In genomic region chr19:52570005-52570861, GRCh38 we compare ENCODE assay signal across 1 cellular context.
A peak's percentile ranks its signal among the peaks of the same experiment; 100 is the strongest.
TF ChIP-seq lines count a peak whose summit lies in the region.

Gene ZNF701, plus strand, starts transcription at chr19:52570287. Its CDS starts 3,861 bp downstream, at chr19:52574148.

TF ChIP-seq in H1, 55 proteins besides CTCF, POLR2A, EP300 and RAD21 (continued from another document):
- TF ChIP-seq SRF (IDR thresholded peaks at IDR 0.05; ENCODE audit: low read depth, low read length) = peak; percentile 60; the same call in 1 of the 2 replicates
- peak; percentile 5; the same call in 1 of the 2 replicates for TF ChIP-seq E2F6 (IDR thresholded peaks at IDR 0.05)
- TF ChIP-seq KDM4A (IDR thresholded peaks at IDR 0.05; ENCODE audit: low read depth, low read length, severe bottlenecking) = peak; percentile 29
- no peak for TF ChIP-seq SP4 (IDR thresholded peaks at IDR 0.05; ENCODE audit: low read length)
- TF ChIP-seq PHF8 (conservative IDR thresholded peaks at IDR 0.05; ENCODE audit: low read depth, low read length) = peak; percentile 92
- TF ChIP-seq TEAD4 (IDR thresholded peaks at IDR 0.05; ENCODE audit: low read depth, low read length) = no peak
- no peak for TF ChIP-seq ZNF274 (IDR thresholded peaks at IDR 0.05; ENCODE audit: borderline replicate concordance, extremely low read depth, low read length)
- TF ChIP-seq MAX (IDR thresholded peaks at IDR 0.05) = no peak
- no peak for TF ChIP-seq BCL11A (IDR thresholded peaks at IDR 0.05; ENCODE audit: low read depth in 2 of 2, low read length in 2 of 2)
- peak; percentile 72; the same call in 1 of the 2 replicates for TF ChIP-seq TBP (IDR thresholded peaks at IDR 0.05; ENCODE audit: low read depth, low read length)
- no peak for TF ChIP-seq TCF12 (IDR thresholded peaks at IDR 0.05; ENCODE audit: low read depth, low read length)
- no peak for TF ChIP-seq CREB1 (IDR thresholded peaks at IDR 0.05)
- TF ChIP-seq SIRT6 (IDR thresholded peaks at IDR 0.05; ENCODE audit: low read length) = no peak
- TF ChIP-seq CHD7 (IDR thresholded peaks at IDR 0.05; ENCODE audit: insufficient replicate concordance, low read length) = no peak
- TF ChIP-seq SUZ12 (IDR thresholded peaks at IDR 0.05; ENCODE audit: low read length) = no peak
- TF ChIP-seq SAP30 (IDR thresholded peaks at IDR 0.05; ENCODE audit: insufficient read depth, insufficient replicate concordance, low read length) = peak; percentile 65
- no peak for TF ChIP-seq KDM1A (IDR thresholded peaks at IDR 0.05; ENCODE audit: borderline replicate concordance, low read length)
- peak; percentile 81 for TF ChIP-seq ASH2L (IDR thresholded peaks at IDR 0.05; ENCODE audit: low read length)
- peak; percentile 67 to 75; a peak in 2 of 4 replicates for TF ChIP-seq SIN3A (conservative IDR thresholded peaks at IDR 0.05 in 1 of 2, IDR thresholded peaks at IDR 0.05 in 1 of 2; ENCODE audit: low read depth in 1 of 2, low read length in 2 of 2)
- TF ChIP-seq JUN (IDR thresholded peaks at IDR 0.05; ENCODE audit: low read depth, low read length) = no peak
- TF ChIP-seq CBX8 (IDR thresholded peaks at IDR 0.05; ENCODE audit: borderline replicate concordance, low read depth, low read length) = no peak
- TF ChIP-seq ATF2 (IDR thresholded peaks at IDR 0.05; ENCODE audit: low read length) = no peak
- TF ChIP-seq YY1 (IDR thresholded peaks at IDR 0.05; ENCODE audit: low read depth, low read length) = no peak
- no peak for TF ChIP-seq FOSL1 (IDR thresholded peaks at IDR 0.05; ENCODE audit: insufficient read depth, low read depth, low read length)
- TF ChIP-seq POU5F1 (IDR thresholded peaks at IDR 0.05; ENCODE audit: low read depth, low read length) = no peak
- TF ChIP-seq RNF2 (IDR thresholded peaks at IDR 0.05; ENCODE audit: borderline replicate concordance, low read depth, low read length, missing control alignments, poor library complexity, severe bottlenecking) = no peak
- TF ChIP-seq USF2 (IDR thresholded peaks at IDR 0.05; ENCODE audit: low read length) = no peak
- peak; percentile 69 for TF ChIP-seq NRF1 (IDR thresholded peaks at IDR 0.05; ENCODE audit: low read depth, low read length)
- no peak for TF ChIP-seq CTBP2 (IDR thresholded peaks at IDR 0.05; ENCODE audit: borderline replicate concordance, insufficient read depth, insufficient read length, low read length)
- no peak for TF ChIP-seq NANOG (IDR thresholded peaks at IDR 0.05; ENCODE audit: insufficient read depth, low read depth, low read length, poor library complexity, severe bottlenecking)
- TF ChIP-seq TAF1 (IDR thresholded peaks at IDR 0.05; ENCODE audit: low read depth, low read length) = peak; percentile 83
- no peak for TF ChIP-seq SP1 (IDR thresholded peaks at IDR 0.05; ENCODE audit: low read depth, low read length)
- TF ChIP-seq HDAC6 (IDR thresholded peaks at IDR 0.05; ENCODE audit: low read depth, low read length) = no peak
- TF ChIP-seq GABPA (IDR thresholded peaks at IDR 0.05; ENCODE audit: borderline replicate concordance, insufficient read depth, low read length) = no peak
- TF ChIP-seq MAFK (IDR thresholded peaks at IDR 0.05; ENCODE audit: low read depth, low read length) = no peak
- no peak for TF ChIP-seq EGR1 (IDR thresholded peaks at IDR 0.05; ENCODE audit: borderline replicate concordance, low read depth, low read length)
- TF ChIP-seq ATF3 (IDR thresholded peaks at IDR 0.05; ENCODE audit: insufficient read depth, low read depth, low read length) = no peak
- no peak for TF ChIP-seq KDM5A (IDR thresholded peaks at IDR 0.05; ENCODE audit: low read length)
- no peak for TF ChIP-seq BACH1 (IDR thresholded peaks at IDR 0.05; ENCODE audit: low read length)
- no peak for TF ChIP-seq SP2 (IDR thresholded peaks at IDR 0.05; ENCODE audit: low read length)
- TF ChIP-seq EZH2 (IDR thresholded peaks at IDR 0.05; ENCODE audit: low read depth, low read length, severe bottlenecking) = no peak
- 0 out of 4 replicates have a peak, but pooled peaks have one; percentile 38 to 75 for TF ChIP-seq HDAC2 (IDR thresholded peaks at IDR 0.05; ENCODE audit: borderline replicate concordance in 1 of 2, low read depth in 2 of 2, low read length in 2 of 2)
- TF ChIP-seq TAF7 (optimal IDR thresholded peaks at IDR 0.05; ENCODE audit: borderline replicate concordance, low read depth, low read length) = peak; percentile 38
- TF ChIP-seq CHD1 (IDR thresholded peaks at IDR 0.05; ENCODE audit: low read depth, low read length) = no peak
- TF ChIP-seq CBX5 (IDR thresholded peaks at IDR 0.05; ENCODE audit: low read depth, low read length) = no peak
- TF ChIP-seq RBBP5 (IDR thresholded peaks at IDR 0.05; ENCODE audit: borderline replicate concordance, low read depth, low read length) = peak; percentile 66; the same call in 1 of the 2 replicates
- no peak for TF ChIP-seq RFX5 (IDR thresholded peaks at IDR 0.05; ENCODE audit: borderline replicate concordance, low read depth, low read length)
- TF ChIP-seq RXRA (IDR thresholded peaks at IDR 0.05; ENCODE audit: insufficient read depth, low read depth, low read length) = no peak
- TF ChIP-seq CHD2 (IDR thresholded peaks at IDR 0.05; ENCODE audit: low read length) = 0 out of 2 replicates have a peak, but pooled peaks have one; percentile 1
- TF ChIP-seq POLR2AphosphoS5 (IDR thresholded peaks at IDR 0.05; ENCODE audit: low read depth, low read length) = peak; percentile 96
- no peak for TF ChIP-seq CEBPB (IDR thresholded peaks at IDR 0.05; ENCODE audit: low read depth, low read length)
